Comparison of ENCODE assay signal across 24 cellular contexts in the genomic region with DNA sequence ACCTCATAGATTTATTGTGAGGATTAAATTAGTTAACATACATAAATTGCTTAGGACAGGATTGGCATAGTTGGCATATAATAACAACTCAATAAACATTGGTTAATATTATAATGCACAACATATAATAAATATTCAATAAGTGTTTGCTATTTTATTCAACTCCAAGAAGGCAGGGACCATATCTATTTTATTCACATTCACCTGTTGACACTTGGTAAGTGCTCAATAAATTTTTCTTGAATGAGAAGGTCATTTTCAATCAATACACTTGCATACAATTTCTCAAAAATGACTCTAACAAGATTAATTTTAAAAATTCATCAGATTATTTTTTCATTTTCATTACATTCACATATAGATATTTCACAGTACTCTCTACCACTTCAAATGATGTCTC. TPM values are rescaled to one million over a fixed set of nuclear protein-coding genes. Genes with fewer than 3 reads are reported as not detected.
A peak's percentile ranks its signal among the peaks of the same experiment; 100 is the strongest.
DNase-seq lines count a peak whose midpoint lies in the region; ATAC-seq and TF ChIP-seq lines count a peak whose summit lies in the region.
"Had no signal": no experiment of that assay in that cellular context is flagged by ENCODE, and none has a peak within 500 bp of the region (broad histone marks: within the 10 kb centered on the region; RNA-seq: fewer than 3 reads in every experiment).

No MANE protein-coding gene starts in this region.

- no peaks in the 10 kb centered on the region for H3K79me2 ChIP-seq in PC-9 (ENCODE audit: low read depth)

- H3K27me3 ChIP-seq in PC-9 (ENCODE audit: insufficient read depth, low read depth) (no peaks in the 10 kb centered on the region), right atrium auricular region (no peaks in the 10 kb centered on the region)
- H3K27me3 ChIP-seq: ascending aorta, neutrophil had no signal

- DNase-seq in activated CD4-positive, alpha-beta T cell treated with anti-CD3 and anti-CD28 coated beads, Interleukin-2, amount 10 ng/mL, durations not matched to agents 7 days and 5 days = no peak
- no peak for DNase-seq in activated CD4-positive, alpha-beta T cell treated with anti-CD3 and anti-CD28 coated beads, Interleukin-2, amount 50 U/mL, for 1 hour
- no peak for DNase-seq in natural killer cell
- DNase-seq in PC-9 = no peak
- no peak for DNase-seq in globus pallidus (ENCODE audit: low spot score)
- DNase-seq in right atrium auricular region (ENCODE audit: low spot score) = no peak
- DNase-seq: Caco-2, DMS79 treated with DMSO at 0.1 percent for 48 hours, head of caudate nucleus, kidney glomerular epithelial cell, mammary epithelial cell, NCI-H1105, NCI-H1930, NCI-H526, RPMI8226, SK-N-SH, T1000 had no signal

- no peaks in the 10 kb centered on the region for H3K9me3 ChIP-seq in KOPT-K1 (ENCODE audit: insufficient read depth, low read length, poor library complexity, severe bottlenecking)
- H3K9me3 ChIP-seq in PC-9 (ENCODE audit: insufficient read depth, low read depth) = no peaks in the 10 kb centered on the region
- no peaks in the 10 kb centered on the region for H3K9me3 ChIP-seq in right atrium auricular region
- H3K9me3 ChIP-seq: A549, ascending aorta, Caco-2, neutrophil, SK-N-SH had no signal

- intact Hi-C loops in natural killer cell (cut with micrococcal nuclease) (no loop called here), PC-9 (cut with micrococcal nuclease; ENCODE audit: unreplicated experiment) (no loop called here)

- no peaks in the 10 kb centered on the region for H4K20me1 ChIP-seq in PC-9 (ENCODE audit: insufficient read depth)

- peak overlapping the region; percentile 52 for H3K27ac ChIP-seq in KOPT-K1 (ENCODE audit: low read depth, low read length, poor library complexity, severe bottlenecking)
- no peak overlapping the region for H3K27ac ChIP-seq in PC-9
- H3K27ac ChIP-seq in right atrium auricular region = no peak overlapping the region
- H3K27ac ChIP-seq: A549, ascending aorta, neutrophil had no signal

- H3K27ac Mint-ChIP-seq in activated CD4-positive, alpha-beta T cell treated with anti-CD3 and anti-CD28 coated beads, Interleukin-2, amount 10 ng/mL, durations not matched to agents 7 days and 5 days = peak overlapping the region; percentile 85
- peak overlapping the region; percentile 78 for H3K27ac Mint-ChIP-seq in activated naive CD8-positive, alpha-beta T cell
- H3K27ac Mint-ChIP-seq in natural killer cell = peak overlapping the region; percentile 82 to 88
- H3K27ac Mint-ChIP-seq: progenitor cell of endocrine pancreas, WTC11 had no signal

- peaks cover 7% of the 10 kb centered on the region for H3K36me3 Mint-ChIP-seq in activated CD4-positive, alpha-beta T cell treated with anti-CD3 and anti-CD28 coated beads, Interleukin-2, amount 10 ng/mL, durations not matched to agents 7 days and 5 days (ENCODE audit: low read depth)
- peaks cover 3% of the 10 kb centered on the region for H3K36me3 Mint-ChIP-seq in activated naive CD8-positive, alpha-beta T cell
- no peaks in the 10 kb centered on the region for H3K36me3 Mint-ChIP-seq in natural killer cell
- H3K36me3 Mint-ChIP-seq: WTC11 had no signal

- H3K4me3 ChIP-seq in PC-9 = no peak overlapping the region
- no peak overlapping the region for H3K4me3 ChIP-seq in right atrium auricular region
- H3K4me3 ChIP-seq: A549, ascending aorta had no signal

- H3F3A ChIP-seq in PC-9 (ENCODE audit: insufficient read depth, low read depth) = peaks cover 3% of the 10 kb centered on the region; the same call in 1 of the 2 replicates

- H3K9me3 Mint-ChIP-seq in activated CD4-positive, alpha-beta T cell treated with anti-CD3 and anti-CD28 coated beads, Interleukin-2, amount 10 ng/mL, durations not matched to agents 7 days and 5 days = peaks cover 2% of the 10 kb centered on the region
- no peaks in the 10 kb centered on the region for H3K9me3 Mint-ChIP-seq in activated naive CD8-positive, alpha-beta T cell (ENCODE audit: low read depth)
- no peaks in the 10 kb centered on the region for H3K9me3 Mint-ChIP-seq in natural killer cell
- H3K9me3 Mint-ChIP-seq: WTC11 had no signal

- H2AFZ ChIP-seq in PC-9 = no peak overlapping the region

- H3K4me1 ChIP-seq in PC-9 (replicated peaks; ENCODE audit: insufficient read depth) = peaks cover 14% of the 10 kb centered on the region
- no peaks in the 10 kb centered on the region for H3K4me1 ChIP-seq in right atrium auricular region
- H3K4me1 ChIP-seq: ascending aorta had no signal

- no peak overlapping the region for H3K4me2 ChIP-seq in PC-9
- H3K4me2 ChIP-seq: A549, SK-N-SH had no signal

- POLR2A ChIA-PET in activated CD4-positive, alpha-beta T cell treated with anti-CD3 and anti-CD28 coated beads, Interleukin-2, amount 10 ng/mL, durations not matched to agents 7 days and 5 days (lab: Charles Lee) = interaction anchor here (0.6 kb wide), 1 partner anchor 797 kb away, joined by 3 read pairs; no protein-coding TSS in a partner anchor
- POLR2A ChIA-PET in PC-9 (lab: Charles Lee; ENCODE audit: unreplicated experiment) = no interaction called here

- no TSS peak for BruUV-seq in PC-9 (replicated peaks; lab: Mats Ljungman, UMichigan)

- no peak for ATAC-seq in natural killer cell
- ATAC-seq: A549, WTC11 had no signal

- CTCF ChIA-PET in activated CD4-positive, alpha-beta T cell treated with anti-CD3 and anti-CD28 coated beads, Interleukin-2, amount 10 ng/mL, durations not matched to agents 7 days and 5 days (lab: Charles Lee) = no interaction called here
- CTCF ChIA-PET in PC-9 (lab: Charles Lee) = no interaction called here

- peaks cover 51% of the 10 kb centered on the region for H3K4me1 Mint-ChIP-seq in activated CD4-positive, alpha-beta T cell treated with anti-CD3 and anti-CD28 coated beads, Interleukin-2, amount 10 ng/mL, durations not matched to agents 7 days and 5 days
- peaks cover 51% of the 10 kb centered on the region for H3K4me1 Mint-ChIP-seq in activated naive CD8-positive, alpha-beta T cell (ENCODE audit: low read depth)
- H3K4me1 Mint-ChIP-seq in natural killer cell = peaks cover 23 to 30% of the 10 kb centered on the region in 2 donors

- H3K27me3 Mint-ChIP-seq in activated CD4-positive, alpha-beta T cell treated with anti-CD3 and anti-CD28 coated beads, Interleukin-2, amount 10 ng/mL, durations not matched to agents 7 days and 5 days = no peaks in the 10 kb centered on the region
- no peaks in the 10 kb centered on the region for H3K27me3 Mint-ChIP-seq in activated naive CD8-positive, alpha-beta T cell
- no peaks in the 10 kb centered on the region for H3K27me3 Mint-ChIP-seq in natural killer cell (ENCODE audit: low read depth in 2 of 2)
- H3K27me3 Mint-ChIP-seq: progenitor cell of endocrine pancreas had no signal

- H3K4me3 Mint-ChIP-seq in activated CD4-positive, alpha-beta T cell treated with anti-CD3 and anti-CD28 coated beads, Interleukin-2, amount 10 ng/mL, durations not matched to agents 7 days and 5 days = peak overlapping the region; percentile 26
- H3K4me3 Mint-ChIP-seq in activated naive CD8-positive, alpha-beta T cell = peak overlapping the region; percentile 14
- peak overlapping the region; percentile 81 for H3K4me3 Mint-ChIP-seq in natural killer cell
- H3K4me3 Mint-ChIP-seq: WTC11 had no signal

- H3K36me3 ChIP-seq in KOPT-K1 (ENCODE audit: insufficient read depth, low read length) (no peaks in the 10 kb centered on the region), PC-9 (ENCODE audit: low read depth) (no peaks in the 10 kb centered on the region), right atrium auricular region (no peaks in the 10 kb centered on the region)
- H3K36me3 ChIP-seq: ascending aorta, neutrophil had no signal

- TF ChIP-seq CTCF in natural killer cell (IDR thresholded peaks at IDR 0.05) = no peak
- no peak for TF ChIP-seq CTCF in PC-9 (conservative IDR thresholded peaks at IDR 0.05)
- TF ChIP-seq CTCF in right atrium auricular region (IDR thresholded peaks at IDR 0.05) = no peak

- no peaks in the 10 kb centered on the region for H3K9me2 ChIP-seq in PC-9 (ENCODE audit: insufficient read depth)
- H3K9me2 ChIP-seq: SK-N-SH had no signal

RNA-seq across cellular contexts. Expression of a gene that starts 12.4 kb away (rescaled TPM):
- 100 to 1,000 TPM in 1 of 2 experiments, 10 to 100 TPM in 1; 82.0 to 100 TPM for total RNA-seq in activated CD4-positive, alpha-beta T cell treated with anti-CD3 and anti-CD28 coated beads, Interleukin-2, amount 10 ng/mL, durations not matched to agents 7 days and 5 days
- total RNA-seq in natural killer cell (10 to 100 TPM; 54.9 to 69.2 (median 62.0) TPM), PC-9 (2021) (75.7 and 84.9 TPM in 2 replicates), right atrium auricular region (10 to 100 TPM; 12.6 to 14.9 TPM)

Comparison
In these comparisons a context has a peak if more than half of its experiments do, and no peak if none do; other contexts are left out.
1. H3K4me3 Mint-ChIP-seq: peak in every context shown above with its lines; median percentile 81 in natural killer cell; 26 in activated CD4-positive, alpha-beta T cell treated with anti-CD3 and anti-CD28 coated beads, Interleukin-2, amount 10 ng/mL, durations not matched to agents 7 days and 5 days; 14 in activated naive CD8-positive, alpha-beta T cell.